Comparison of ENCODE assay signal across 8 cellular contexts in genomic region chr1:10398278-10398733, GRCh38. TPM values are rescaled to one million over a fixed set of nuclear protein-coding genes. Genes with fewer than 3 reads are reported as not detected.
DNase-seq lines count a peak whose midpoint lies in the region; ATAC-seq and TF ChIP-seq lines count a peak whose summit lies in the region.

No MANE protein-coding gene starts in this region.

- no peaks in the 10 kb centered on the region for H3K27me3 ChIP-seq in OCI-LY1 (ENCODE audit: insufficient read depth, low read length)
- no peaks in the 10 kb centered on the region for H3K27me3 ChIP-seq in prostate gland (replicated peaks; ENCODE audit: insufficient read depth)

- H3K36me3 Mint-ChIP-seq in endothelial cell (ENCODE audit: low read depth, unreplicated experiment), result peaks cover 16% of the 10 kb centered on the region

- H2AFZ ChIP-seq in OCI-LY1 (ENCODE audit: low read length), result peak overlapping the region; percentile 3; the same call in 1 of the 2 replicates

- H3K4me3 ChIP-seq in OCI-LY1 (ENCODE audit: low read depth, low read length, poor library complexity, severe bottlenecking) (peak overlapping the region; percentile 67), prostate gland (peak overlapping the region; percentile 69 to 95)

- H3K27me3 Mint-ChIP-seq in endothelial cell (ENCODE audit: unreplicated experiment), result peaks cover 3% of the 10 kb centered on the region

- peak overlapping the region; percentile 91 for H3K4me3 Mint-ChIP-seq in endothelial cell (ENCODE audit: unreplicated experiment)

- no peaks in the 10 kb centered on the region for H3K9me2 ChIP-seq in OCI-LY1 (ENCODE audit: low read depth, low read length)

- no peak for TF ChIP-seq CTCF in OCI-LY1 (IDR thresholded peaks at IDR 0.05; ENCODE audit: low read length)
- TF ChIP-seq CTCF in endothelial cell (IDR thresholded peaks at IDR 0.05; ENCODE audit: unreplicated experiment), result no peak
- no peak for TF ChIP-seq CTCF in prostate gland (IDR thresholded peaks at IDR 0.05)

- DNase-seq in endothelial cell (ENCODE audit: low spot score) (no peak), prostate gland (ENCODE audit: low spot score) (no peak), NCI-H1105 (lab: John Stamatoyannopoulos, UW) (no peak), NCI-H2081 treated with DMSO at 0.1 percent for 48 hours (lab: John Stamatoyannopoulos, UW) (no peak)

- no peaks in the 10 kb centered on the region for H4K20me1 ChIP-seq in OCI-LY1 (ENCODE audit: insufficient read depth, low read length)

- H3K79me2 ChIP-seq in OCI-LY1 (ENCODE audit: insufficient read depth, low read length), result no peaks in the 10 kb centered on the region

- H3K27ac ChIP-seq in OCI-LY1 (ENCODE audit: low read depth, low read length, poor library complexity, severe bottlenecking) (peak overlapping the region; percentile 41), prostate gland (peak overlapping the region; percentile 82 to 84)

- TF ChIP-seq POLR2A in prostate gland (IDR thresholded peaks at IDR 0.05), result no peak

- peak overlapping the region; percentile 55 for H3K9ac ChIP-seq in OCI-LY1 (ENCODE audit: low read length)

- peaks cover 17% of the 10 kb centered on the region for H3K4me1 ChIP-seq in OCI-LY1 (ENCODE audit: insufficient read depth, low read length, severe bottlenecking)
- H3K4me1 ChIP-seq in prostate gland (replicated peaks), result peaks cover 3% of the 10 kb centered on the region

- H3K4me1 Mint-ChIP-seq in endothelial cell (ENCODE audit: unreplicated experiment), result peaks cover 15% of the 10 kb centered on the region

- 3% methylated on average over 19 of the region's 34 CpGs for WGBS in prostate gland

- peak overlapping the region; percentile 68 for H3K4me2 ChIP-seq in OCI-LY1 (ENCODE audit: low read length)

- H3K9me3 ChIP-seq in OCI-LY1 (ENCODE audit: low read length) (0 out of 2 replicates have a peak, but pooled peaks cover 4% of the 10 kb centered on the region), prostate gland (no peaks in the 10 kb centered on the region)

- H3K9me3 Mint-ChIP-seq in endothelial cell (ENCODE audit: unreplicated experiment), result no peaks in the 10 kb centered on the region

- ATAC-seq in GM19351 (IDR thresholded peaks at IDR 0.05; ENCODE audit: unreplicated experiment) (peak; percentile 25), GM18502 (IDR thresholded peaks at IDR 0.05; ENCODE audit: poor library complexity, unreplicated experiment) (no peak), HG02852 (IDR thresholded peaks at IDR 0.05; ENCODE audit: unreplicated experiment) (no peak)

- peaks cover 17% of the 10 kb centered on the region; the same call in 1 of the 2 replicates for H3K36me3 ChIP-seq in OCI-LY1 (ENCODE audit: insufficient read depth, low read length)
- no peaks in the 10 kb centered on the region for H3K36me3 ChIP-seq in prostate gland

- peak overlapping the region; percentile 81 for H3K27ac Mint-ChIP-seq in endothelial cell (ENCODE audit: unreplicated experiment)

- no peaks in the 10 kb centered on the region for H3F3A ChIP-seq in OCI-LY1 (ENCODE audit: insufficient read depth, low read length)

- intact Hi-C loops in prostate gland (cut with DNase I), result no loop called here

RNA-seq across cellular contexts. Expression of gene PGD, which starts 0.6 kb away (rescaled TPM):
- total RNA-seq in endothelial cell (ENCODE audit: unreplicated experiment) (196 TPM), prostate gland (100 to 1,000 TPM in 1 of 2 donors, 10 to 100 TPM in 1; 77.1 to 151 TPM)

RNA-seq across cellular contexts. Expression of gene CENPS, which starts 31.9 kb away (rescaled TPM):
- 9.8 TPM for total RNA-seq in endothelial cell (ENCODE audit: unreplicated experiment)
- 10 to 100 TPM; 21.8 to 34.8 TPM for total RNA-seq in prostate gland

RNA-seq across cellular contexts. Expression of gene CORT, which starts 51.5 kb away (rescaled TPM):
- total RNA-seq in endothelial cell (ENCODE audit: unreplicated experiment) (0.77 TPM), prostate gland (1 to 10 TPM; 1.1 to 1.4 TPM)
